ENCODE assay signal across 24 cellular contexts in genomic region chr2:150513647-150514046, GRCh38. TPM values are rescaled to one million over a fixed set of nuclear protein-coding genes. Genes with fewer than 3 reads are reported as not detected.
DNase-seq lines count a peak whose midpoint lies in the region; ATAC-seq and TF ChIP-seq lines count a peak whose summit lies in the region.
"Had no signal": no experiment of that assay in that cellular context is flagged by ENCODE, and none has a peak within 500 bp of the region (broad histone marks: within the 10 kb centered on the region; RNA-seq: fewer than 3 reads in every experiment).

No MANE protein-coding gene starts in this region.

- H3K4me1 ChIP-seq in ACC112 (ENCODE audit: control insufficient read depth, insufficient read depth, low read length, unreplicated experiment): peaks cover 27% of the 10 kb centered on the region
- no peaks in the 10 kb centered on the region for H3K4me1 ChIP-seq in uterus
- H3K4me1 ChIP-seq: body of pancreas, colonic mucosa, upper lobe of left lung had no signal

- H3K9me3 ChIP-seq in uterus: no peaks in the 10 kb centered on the region
- H3K9me3 ChIP-seq: body of pancreas, colonic mucosa, upper lobe of left lung had no signal

- ATAC-seq in HG02981 (IDR thresholded peaks at IDR 0.05; ENCODE audit: unreplicated experiment): no peak
- ATAC-seq: body of pancreas; effector memory CD8-positive, alpha-beta T cell; Panc1 had no signal

- no peak overlapping the region for H2AFZ ChIP-seq in ACC112 (ENCODE audit: low read length, unreplicated experiment)

- H3K36me3 ChIP-seq in ACC112 (ENCODE audit: insufficient read depth, low read length): no peaks in the 10 kb centered on the region
- no peaks in the 10 kb centered on the region for H3K36me3 ChIP-seq in brain microvascular endothelial cell (replicated peaks)
- H3K36me3 ChIP-seq in uterus: no peaks in the 10 kb centered on the region
- H3K36me3 ChIP-seq: colonic mucosa, upper lobe of left lung had no signal

- H3K4me3 ChIP-seq in ACC112 (ENCODE audit: low read depth, low read length) (no peak overlapping the region), brain microvascular endothelial cell (ENCODE audit: low read depth, low read length) (no peak overlapping the region), uterus (no peak overlapping the region)
- H3K4me3 ChIP-seq: body of pancreas, colonic mucosa, skin epidermis, upper lobe of left lung had no signal

- in situ Hi-C loops in brain microvascular endothelial cell (cut with HindIII; ENCODE audit: low pct_ligation_motif_present, low sequenced_read_pairs): no loop called here

- no peak for TF ChIP-seq POLR2A in uterus (IDR thresholded peaks at IDR 0.05)

- intact Hi-C loops in uterus (cut with DNase I; ENCODE audit: low total_unique reads): no loop called here

- no peak for TF ChIP-seq CTCF in brain microvascular endothelial cell (IDR thresholded peaks at IDR 0.05; ENCODE audit: low read depth, low read length, missing control alignments)
- TF ChIP-seq CTCF in uterus (IDR thresholded peaks at IDR 0.05): no peak

- DNase-seq in HCEC 1CT (peak; percentile 83), brain microvascular endothelial cell (no peak), fibroblast of peridontal ligament (ENCODE audit: extremely low read depth) (peak; percentile 74), uterus (no peak), iPS-NIHi7 (ENCODE audit: extremely low spot score) (no peak)
- no peak for DNase-seq in activated CD4-positive, alpha-beta T cell treated with anti-CD3 and anti-CD28 coated beads for 4 hours
- DNase-seq: activated CD4-positive, CD25-positive, alpha-beta regulatory T cell treated with anti-CD3 and anti-CD28 coated beads, Interleukin-2, amount 50 U/mL, for 72 hours; activated gamma-delta T cell; body of pancreas; colonic mucosa; effector memory CD8-positive, alpha-beta T cell; naive B cell; NCI-H1436 treated with DMSO at 0.1 percent for 48 hours; NCI-H2107; NCI-H510A treated with DMSO at 0.1 percent for 48 hours; SIG-M5; stimulated activated CD4-positive, alpha-beta T cell treated with anti-CD3 and anti-CD28 coated beads, Interleukin-1b, Interleukin-23, amount 100 ng/mL, for 48 hours; substantia nigra; T-helper 1 cell; upper lobe of left lung had no signal

- H3K27ac ChIP-seq in ACC112 (ENCODE audit: low read depth, low read length): peak overlapping the region; percentile 61
- H3K27ac ChIP-seq in brain microvascular endothelial cell: peak overlapping the region; percentile 2
- H3K27ac ChIP-seq in uterus: no peak overlapping the region
- H3K27ac ChIP-seq: body of pancreas, colonic mucosa, skin epidermis, upper lobe of left lung had no signal

- no peaks in the 10 kb centered on the region for H3K27me3 ChIP-seq in ACC112 (ENCODE audit: insufficient read depth, low read length)
- H3K27me3 ChIP-seq in brain microvascular endothelial cell (replicated peaks): no peaks in the 10 kb centered on the region
- H3K27me3 ChIP-seq in uterus: no peaks in the 10 kb centered on the region
- H3K27me3 ChIP-seq: body of pancreas, colonic mucosa, upper lobe of left lung had no signal

- H3K79me2 ChIP-seq in ACC112 (ENCODE audit: control insufficient read depth, insufficient read depth, low read length, unreplicated experiment): no peaks in the 10 kb centered on the region

RNA-seq across cellular contexts. Expression of gene RND3, which starts 26.2 kb away (rescaled TPM):
- 10 to 100 TPM; 12.6 to 69.4 (median 41.1) TPM for total RNA-seq in uterus

Comparison
In these comparisons a context has a peak if more than half of its experiments do, and no peak if none do; other contexts are left out.
1. H3K27ac ChIP-seq: peak in ACC112 (single experiment) and brain microvascular endothelial cell (single experiment); none in uterus (0 of 2).
2. DNase-seq: peak in HCEC 1CT (single experiment) and fibroblast of peridontal ligament (single experiment); none in brain microvascular endothelial cell (single experiment), uterus (0 of 2), iPS-NIHi7 (single experiment) and activated CD4-positive, alpha-beta T cell treated with anti-CD3 and anti-CD28 coated beads for 4 hours (0 of 2).